ENCODE assay signal across 8 cellular contexts in genomic region chr12:87953257-87953860, GRCh38.
DNase-seq lines count a peak whose midpoint lies in the region; ATAC-seq and TF ChIP-seq lines count a peak whose summit lies in the region.

No MANE protein-coding gene starts in this region.

- intact Hi-C loops in mammary epithelial cell (cut with micrococcal nuclease) = loop anchor here (1.0 to 2.0 kb wide), 2 partner anchors 87 to 99 kb away; no protein-coding TSS in a partner anchor

- no peak for TF ChIP-seq POLR2A in suprapubic skin (IDR thresholded peaks at IDR 0.05)

- H3K9me3 Mint-ChIP-seq in nephron progenitor cell = no peaks in the 10 kb centered on the region

- dilution Hi-C loops in mammary epithelial cell (cut with HindIII; ENCODE audit: low sequenced_read_pairs) = no loop called here

- H3K27me3 Mint-ChIP-seq in nephron progenitor cell (ENCODE audit: low read depth, poor library complexity) = no peaks in the 10 kb centered on the region

- in situ Hi-C loops in mammary epithelial cell (cut with MboI; ENCODE audit: low sequenced_read_pairs in 2 of 2) = no loop called here

- BruUV-seq in mammary epithelial cell (replicated peaks; lab: Mats Ljungman, UMichigan) = no TSS peak

- CTCF ChIA-PET in mammary epithelial cell (lab: Charles Lee; ENCODE audit: low non-redundant PET) = interaction anchor here (0.7 kb wide), 1 partner anchor 97 kb away, joined by 3 read pairs; no protein-coding TSS in a partner anchor

- H3K4me1 Mint-ChIP-seq in nephron progenitor cell = peaks cover 22% of the 10 kb centered on the region

- TF ChIP-seq CTCF in mammary epithelial cell (conservative IDR thresholded peaks at IDR 0.05 in 1 of 2, IDR thresholded peaks at IDR 0.05 in 1 of 2; ENCODE audit: extremely low read depth in 1 of 2, insufficient read depth in 1 of 2, low read depth in 1 of 2, low read length in 2 of 2) = peak; percentile 52 to 63
- TF ChIP-seq CTCF in nephron progenitor cell (IDR thresholded peaks at IDR 0.05) = peak; percentile 70
- TF ChIP-seq CTCF in suprapubic skin (IDR thresholded peaks at IDR 0.05) = no peak

- H3K4me3 ChIP-seq in ACC112 (ENCODE audit: low read depth, low read length) = no peak overlapping the region
- H3K4me3 ChIP-seq in mammary epithelial cell (replicated peaks in 1 of 3; ENCODE audit: insufficient read depth in 1 of 3, low read depth in 2 of 3, low read length in 3 of 3) = no peak overlapping the region
- no peak overlapping the region for H3K4me3 ChIP-seq in suprapubic skin

- H3K9me3 ChIP-seq in mammary epithelial cell (replicated peaks; ENCODE audit: insufficient read depth, low read length) = no peaks in the 10 kb centered on the region
- no peaks in the 10 kb centered on the region for H3K9me3 ChIP-seq in suprapubic skin

- DNase-seq in NCI-H2227 treated with DMSO at 0.1 percent for 48 hours (lab: John Stamatoyannopoulos, UW) = peak; percentile 76
- DNase-seq in mammary epithelial cell = peak; percentile 21
- DNase-seq in nephron progenitor cell = peak; percentile 26
- DNase-seq in suprapubic skin (ENCODE audit: low spot score in 2 of 2) = no peak

- H3K4me2 ChIP-seq in mammary epithelial cell (ENCODE audit: insufficient read depth, low read depth, low read length) = no peak overlapping the region

- no peak overlapping the region for H3K27ac Mint-ChIP-seq in nephron progenitor cell

- H3K9ac ChIP-seq in mammary epithelial cell (ENCODE audit: insufficient read depth, low read length) = no peak overlapping the region

- H2AFZ ChIP-seq in ACC112 (ENCODE audit: low read length, unreplicated experiment) (peak overlapping the region; percentile 16), mammary epithelial cell (ENCODE audit: low read depth, low read length) (peak overlapping the region; percentile 13)

- H3K36me3 Mint-ChIP-seq in nephron progenitor cell (ENCODE audit: low read depth) = no peaks in the 10 kb centered on the region

- H3K36me3 ChIP-seq in ACC112 (ENCODE audit: insufficient read depth, low read length) (no peaks in the 10 kb centered on the region), mammary epithelial cell (ENCODE audit: insufficient read depth, low read length) (no peaks in the 10 kb centered on the region), suprapubic skin (no peaks in the 10 kb centered on the region)

- no peak overlapping the region for H3K4me3 Mint-ChIP-seq in nephron progenitor cell

- H3K79me2 ChIP-seq in ACC112 (ENCODE audit: control insufficient read depth, insufficient read depth, low read length, unreplicated experiment) (no peaks in the 10 kb centered on the region), mammary epithelial cell (ENCODE audit: insufficient read depth, low read length) (no peaks in the 10 kb centered on the region)

- H3K4me1 ChIP-seq in ACC112 (ENCODE audit: control insufficient read depth, insufficient read depth, low read length, unreplicated experiment) (no peaks in the 10 kb centered on the region), mammary epithelial cell (ENCODE audit: insufficient read depth, low read length) (no peaks in the 10 kb centered on the region), suprapubic skin (no peaks in the 10 kb centered on the region)

- no peak overlapping the region for H3K27ac ChIP-seq in ACC112 (ENCODE audit: low read depth, low read length)
- H3K27ac ChIP-seq in mammary epithelial cell (ENCODE audit: insufficient read depth, low read depth, low read length) = no peak overlapping the region
- no peak overlapping the region for H3K27ac ChIP-seq in suprapubic skin

- ATAC-seq in GM18498 (IDR thresholded peaks at IDR 0.05; ENCODE audit: unreplicated experiment) = peak; percentile 52
- ATAC-seq in HG03139 (IDR thresholded peaks at IDR 0.05; ENCODE audit: unreplicated experiment) = no peak
- no peak for ATAC-seq in HG03521 (IDR thresholded peaks at IDR 0.05; ENCODE audit: unreplicated experiment)

- WGBS in mammary epithelial cell (ENCODE audit: low coverage, missing lambda C conversion rate) = 0% methylated on average over 2 of the region's 3 CpGs
- 3% methylated on average over 3 of the region's 3 CpGs for WGBS in suprapubic skin

- no peaks in the 10 kb centered on the region for H4K20me1 ChIP-seq in mammary epithelial cell (ENCODE audit: insufficient read depth, low read length)

- no peak for TF ChIP-seq EP300 in suprapubic skin (IDR thresholded peaks at IDR 0.05)

- H3K27me3 ChIP-seq in ACC112 (ENCODE audit: insufficient read depth, low read length) = no peaks in the 10 kb centered on the region
- H3K27me3 ChIP-seq in mammary epithelial cell (ENCODE audit: insufficient read depth, low read length) = peaks cover 5% of the 10 kb centered on the region
- no peaks in the 10 kb centered on the region for H3K27me3 ChIP-seq in suprapubic skin

Comparison
In these comparisons a context has a peak if more than half of its experiments do, and no peak if none do; other contexts are left out.
1. DNase-seq: peak in NCI-H2227 treated with DMSO at 0.1 percent for 48 hours (single experiment), mammary epithelial cell (single experiment) and nephron progenitor cell (single experiment); none in suprapubic skin (0 of 2).
2. CTCF ChIP-seq: peak in mammary epithelial cell (2 of 2) and nephron progenitor cell (single experiment); none in suprapubic skin (0 of 2).